ENCODE assay signal across 9 cellular contexts in the genomic region with DNA sequence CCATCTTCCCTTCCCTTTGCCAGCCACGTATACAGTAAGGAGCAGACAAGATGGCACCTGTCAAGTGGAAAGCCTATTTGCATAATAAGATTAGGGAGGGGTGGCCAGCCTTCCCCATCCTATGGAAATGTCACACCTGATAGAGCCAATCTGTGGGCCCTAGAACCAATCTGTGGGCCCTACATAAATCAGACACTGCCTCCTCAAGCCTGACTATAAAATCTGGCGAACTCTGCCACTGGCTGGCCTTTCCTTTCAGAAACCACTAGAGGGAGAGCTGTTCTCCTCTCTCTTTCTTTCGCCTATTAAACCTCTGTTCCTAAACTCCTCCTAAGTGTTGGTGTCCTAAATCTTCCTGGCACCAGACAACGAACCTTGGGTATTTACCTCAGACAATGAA.
DNase-seq lines count a peak whose midpoint lies in the region; ATAC-seq, FAIRE-seq and TF ChIP-seq lines count a peak whose summit lies in the region.
"Had no signal": no experiment of that assay in that cellular context is flagged by ENCODE, and none has a peak within 500 bp of the region (broad histone marks: within the 10 kb centered on the region; RNA-seq: fewer than 3 reads in every experiment).

No MANE protein-coding gene starts in this region.

- H2AFZ ChIP-seq in SU-DHL-6 (ENCODE audit: low read depth, low read length, severe bottlenecking): peak overlapping the region; percentile 66

- peak; percentile 53 for TF ChIP-seq CTCF in D721Med (IDR thresholded peaks at IDR 0.05; ENCODE audit: insufficient read depth, missing control alignments)
- TF ChIP-seq CTCF in SU-DHL-6 (IDR thresholded peaks at IDR 0.05; ENCODE audit: insufficient read depth, low read length, poor library complexity, severe bottlenecking): peak; percentile 37
- TF ChIP-seq CTCF in kidney (IDR thresholded peaks at IDR 0.05; ENCODE audit: borderline replicate concordance, extremely low read depth, insufficient read depth): peak; percentile 16

- no peaks in the 10 kb centered on the region for H3K9me3 ChIP-seq in SU-DHL-6 (ENCODE audit: insufficient read depth, low read length)
- H3K9me3 ChIP-seq in kidney (ENCODE audit: control insufficient read depth in 1 of 2, low read length in 2 of 2): no peaks in the 10 kb centered on the region

- H3K4me3 Mint-ChIP-seq in activated T-cell treated with anti-CD3 and anti-CD28 coated beads, Interleukin-2, amount 50 U/mL, for 24 hours: no peak overlapping the region

- intact Hi-C loops in kidney (cut with DNase I): no loop called here

- H3F3A ChIP-seq in SU-DHL-6 (ENCODE audit: insufficient read depth): no peaks in the 10 kb centered on the region

- H3K36me3 ChIP-seq in SU-DHL-6 (ENCODE audit: low read length) (no peaks in the 10 kb centered on the region), kidney (ENCODE audit: control insufficient read depth in 1 of 2, insufficient read depth in 2 of 2, low read length in 2 of 2) (no peaks in the 10 kb centered on the region)

- H3K9ac ChIP-seq in SU-DHL-6 (ENCODE audit: low read length) (no peak overlapping the region), kidney (ENCODE audit: low read length in 2 of 2) (no peak overlapping the region)

- no peaks in the 10 kb centered on the region for H3K79me2 ChIP-seq in SU-DHL-6 (ENCODE audit: insufficient read depth, low read length)

- DNase-seq in D721Med (ENCODE audit: insufficient read length, low spot score) (no peak), kidney (no peak), NOMO-1 (lab: John Stamatoyannopoulos, UW; ENCODE audit: unreplicated experiment in 2 of 2) (no peak), GOT3 (lab: John Stamatoyannopoulos, UW) (no peak)
- DNase-seq in effector CD4-positive, alpha-beta T cell: no peak
- no peak for DNase-seq in activated T-cell treated with anti-CD3 and anti-CD28 coated beads, Interleukin-2, amount 50 U/mL, for 24 hours

- H3K27me3 Mint-ChIP-seq in activated T-cell treated with anti-CD3 and anti-CD28 coated beads, Interleukin-2, amount 50 U/mL, for 24 hours: no peaks in the 10 kb centered on the region

- peak; percentile 64 for ATAC-seq in HG03342 (IDR thresholded peaks at IDR 0.05; ENCODE audit: unreplicated experiment)

- no peaks in the 10 kb centered on the region for H4K20me1 ChIP-seq in SU-DHL-6 (ENCODE audit: low read depth, low read length)

- H3K27ac Mint-ChIP-seq in activated T-cell treated with anti-CD3 and anti-CD28 coated beads, Interleukin-2, amount 50 U/mL, for 24 hours: no peak overlapping the region

- H3K4me2 ChIP-seq in SU-DHL-6 (ENCODE audit: low read depth, low read length, poor library complexity, severe bottlenecking): no peak overlapping the region

- no peaks in the 10 kb centered on the region for H3K27me3 ChIP-seq in SU-DHL-6 (ENCODE audit: low read length)

- H3K36me3 Mint-ChIP-seq in activated T-cell treated with anti-CD3 and anti-CD28 coated beads, Interleukin-2, amount 50 U/mL, for 24 hours (ENCODE audit: low read depth): no peaks in the 10 kb centered on the region

- H3K4me1 Mint-ChIP-seq in activated T-cell treated with anti-CD3 and anti-CD28 coated beads, Interleukin-2, amount 50 U/mL, for 24 hours (ENCODE audit: low read depth): no peaks in the 10 kb centered on the region

- H3K4me3 ChIP-seq in SU-DHL-6 (ENCODE audit: insufficient read depth, low read length, poor library complexity, severe bottlenecking): no peak overlapping the region
- no peak overlapping the region for H3K4me3 ChIP-seq in kidney (ENCODE audit: low read length in 2 of 2)
- H3K4me3 ChIP-seq: skin epidermis had no signal

- no peaks in the 10 kb centered on the region for H3K4me1 ChIP-seq in kidney (ENCODE audit: control insufficient read depth in 1 of 2, insufficient read depth in 1 of 2, low read depth in 1 of 2, low read length in 2 of 2)

- no peaks in the 10 kb centered on the region for H3K9me2 ChIP-seq in SU-DHL-6 (replicated peaks; ENCODE audit: insufficient read depth, low read length)

- no peak for FAIRE-seq in D721Med (lab: Jason Lieb, UNC)
- no peak for FAIRE-seq in kidney (lab: Jason Lieb, UNC)

- H3K27ac ChIP-seq in SU-DHL-6 (ENCODE audit: low read depth, low read length) (no peak overlapping the region), kidney (ENCODE audit: low read depth in 2 of 2, low read length in 2 of 2) (no peak overlapping the region)
- H3K27ac ChIP-seq: skin epidermis had no signal

- peaks cover 10% of the 10 kb centered on the region for H3K9me3 Mint-ChIP-seq in activated T-cell treated with anti-CD3 and anti-CD28 coated beads, Interleukin-2, amount 50 U/mL, for 24 hours
